Comparison of ENCODE assay signal across 23 cellular contexts in the genomic region with DNA sequence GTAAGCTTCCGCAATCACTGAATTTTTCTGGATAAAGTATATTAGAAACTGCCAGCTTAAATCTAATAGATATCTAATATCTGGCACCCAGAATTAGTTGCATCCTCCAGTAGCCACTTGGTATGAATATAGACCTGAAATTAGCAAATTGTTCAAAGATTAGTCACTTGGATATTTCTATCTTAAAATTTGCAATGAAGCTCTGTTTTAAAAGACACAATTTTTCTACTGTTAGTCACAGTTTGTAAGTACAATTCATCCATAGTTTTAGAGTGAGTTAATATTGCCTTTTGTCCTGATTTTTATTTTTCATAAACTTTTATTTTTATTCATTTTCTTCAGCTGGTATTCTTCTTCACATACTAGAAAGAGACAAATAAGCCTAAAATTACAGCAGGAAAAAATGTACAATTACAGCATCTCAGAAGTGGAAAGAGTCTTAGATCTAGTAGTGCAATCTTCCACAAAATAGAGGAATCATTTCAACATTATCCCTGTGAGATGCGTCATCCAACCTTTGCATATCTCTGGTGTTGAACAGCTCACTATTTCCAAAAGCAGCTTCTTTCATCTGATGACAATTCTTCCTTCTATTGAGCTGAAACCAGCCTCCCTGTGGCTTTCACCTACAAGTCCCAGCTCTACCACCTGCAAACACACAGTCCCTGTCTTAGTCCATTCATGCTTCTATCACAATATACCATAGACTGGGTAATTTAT.
DNase-seq lines count a peak whose midpoint lies in the region; ATAC-seq and TF ChIP-seq lines count a peak whose summit lies in the region.
"Had no signal": no experiment of that assay in that cellular context is flagged by ENCODE, and none has a peak within 500 bp of the region (broad histone marks: within the 10 kb centered on the region; RNA-seq: fewer than 3 reads in every experiment).

No MANE protein-coding gene starts in this region.

- no peaks in the 10 kb centered on the region for H3K27me3 ChIP-seq in body of pancreas
- H3K27me3 ChIP-seq: MG63 had no signal

- intact Hi-C loops in lower leg skin (cut with DNase I; ENCODE audit: low total_unique reads), result no loop called here
- intact Hi-C loops in body of pancreas (cut with DNase I), result no loop called here

- H3K9me3 ChIP-seq in body of pancreas, result no peaks in the 10 kb centered on the region
- H3K9me3 ChIP-seq: MG63 had no signal

- no peaks in the 10 kb centered on the region for H3K36me3 ChIP-seq in body of pancreas (replicated peaks in 1 of 2; ENCODE audit: insufficient read depth in 1 of 2, low read depth in 2 of 2)
- H3K36me3 ChIP-seq: BLaER1, MG63 had no signal

- WGBS in lower leg skin, 2 donors, result 84 to 89% methylated on average over 2 of the region's 2 CpGs
- 69 to 77% methylated on average over 2 of the region's 2 CpGs for WGBS in body of pancreas, 2 donors

- no peaks in the 10 kb centered on the region for H3K4me1 ChIP-seq in body of pancreas
- H3K4me1 ChIP-seq: BLaER1 had no signal

- DNase-seq in ELR (ENCODE audit: low read depth) (peak; percentile 46), LHCN-M2 (ENCODE audit: low read depth) (peak; percentile 42), fibroblast of villous mesenchyme (ENCODE audit: low read depth) (peak; percentile 4), NCI-H226 (no peak), lower leg skin (ENCODE audit: low spot score in 2 of 2) (no peak), body of pancreas (no peak), NCI-H69 (lab: John Stamatoyannopoulos, UW) (no peak)
- DNase-seq: Calu3; CD4-positive, alpha-beta memory T cell; DMS53; H7; Karpas-422; MG63; NCI-H1092 treated with DMSO at 0.1 percent for 48 hours; NCI-H146; NCI-H2029 treated with DMSO at 0.1 percent for 48 hours; NCI-H2171 treated with DMSO at 0.1 percent for 48 hours; NCI-H748 treated with DMSO at 0.1 percent for 48 hours; RPMI8226; SHP77 treated with DMSO at 0.1 percent for 48 hours; T-helper 1 cell had no signal

- H3K27ac ChIP-seq in body of pancreas, result no peak overlapping the region
- H3K27ac ChIP-seq: BLaER1 had no signal

- TF ChIP-seq CTCF in fibroblast of villous mesenchyme (IDR thresholded peaks at IDR 0.05; ENCODE audit: insufficient read depth, low read depth, low read length), result no peak
- no peak for TF ChIP-seq CTCF in lower leg skin (IDR thresholded peaks at IDR 0.05)
- no peak for TF ChIP-seq CTCF in body of pancreas (IDR thresholded peaks at IDR 0.05)

- H3K4me3 ChIP-seq in fibroblast of villous mesenchyme (ENCODE audit: low read depth, low read length) (no peak overlapping the region), lower leg skin (ENCODE audit: low read depth, poor library complexity, severe bottlenecking) (no peak overlapping the region), body of pancreas (no peak overlapping the region)
- H3K4me3 ChIP-seq: BLaER1, MG63 had no signal

- TF ChIP-seq POLR2A in lower leg skin (IDR thresholded peaks at IDR 0.05) (no peak), body of pancreas (IDR thresholded peaks at IDR 0.05) (no peak)

- ATAC-seq in body of pancreas, result no peak
- ATAC-seq: SK-N-SH treated with all-trans-retinoic acid at 6 μM for 48 hours had no signal

Comparison
In these comparisons a context has a peak if more than half of its experiments do, and no peak if none do; other contexts are left out.
1. DNase-seq: peak in ELR (single experiment), LHCN-M2 (single experiment) and fibroblast of villous mesenchyme (single experiment); none in NCI-H226 (single experiment), lower leg skin (0 of 2), body of pancreas (0 of 4) and NCI-H69 (single experiment).